Comparison of ENCODE assay signal across 16 cellular contexts in genomic region chr10:83984256-83984640, GRCh38.
DNase-seq lines count a peak whose midpoint lies in the region; ATAC-seq, FAIRE-seq and TF ChIP-seq lines count a peak whose summit lies in the region.
"Had no signal": no experiment of that assay in that cellular context is flagged by ENCODE, and none has a peak within 500 bp of the region (broad histone marks: within the 10 kb centered on the region; RNA-seq: fewer than 3 reads in every experiment).

No MANE protein-coding gene starts in this region.

- H3K4me3 ChIP-seq in breast epithelium (no peak overlapping the region), K562 (no peak overlapping the region)
- H3K4me3 ChIP-seq: BLaER1 treated with 17β-estradiol and CSF1 and Interleukin-3, amounts not matched to agents 10 nM and 100 nM; GM23248; HAP-1 had no signal

- H3K9me1 ChIP-seq in K562 (ENCODE audit: control insufficient read depth, insufficient read depth, low read length) = no peaks in the 10 kb centered on the region

- POLR2A ChIA-PET in MCF 10A (lab: Yijun Ruan, JAX) (interaction anchor here (1.2 kb wide), 1 partner anchor 9 kb away, joined by 4 read pairs; no protein-coding TSS in a partner anchor), K562 (lab: Yijun Ruan, JAX) (no interaction called here)

- H3K27me3 ChIP-seq in breast epithelium = no peaks in the 10 kb centered on the region
- no peaks in the 10 kb centered on the region for H3K27me3 ChIP-seq in K562 (ENCODE audit: control insufficient read depth in 2 of 2, insufficient read depth in 2 of 2, low read length in 2 of 2)
- H3K27me3 ChIP-seq: BLaER1 treated with 17β-estradiol and CSF1 and Interleukin-3, amounts not matched to agents 10 nM and 100 nM had no signal

- H3K9me3 ChIP-seq in breast epithelium = no peaks in the 10 kb centered on the region
- H3K9me3 ChIP-seq in K562 (replicated peaks; ENCODE audit: control insufficient read depth, insufficient read depth, low read depth, low read length) = no peaks in the 10 kb centered on the region
- H3K9me3 ChIP-seq: BLaER1 treated with 17β-estradiol and CSF1 and Interleukin-3, amounts not matched to agents 10 nM and 100 nM; HAP-1 had no signal

- H3K27ac Mint-ChIP-seq in MCF 10A (ENCODE audit: low read depth, unreplicated experiment) (peak overlapping the region; percentile 81), nephron progenitor cell (peak overlapping the region; percentile 97)

- FAIRE-seq in K562 (lab: Jason Lieb, UNC) = no peak

- H3K79me2 ChIP-seq in K562 (ENCODE audit: control insufficient read depth, insufficient read depth, low read length) = no peaks in the 10 kb centered on the region

- H3K9me3 Mint-ChIP-seq in MCF 10A (ENCODE audit: unreplicated experiment) = peaks cover 2% of the 10 kb centered on the region
- H3K9me3 Mint-ChIP-seq in nephron progenitor cell = no peaks in the 10 kb centered on the region

- BruUV-seq in MCF 10A (replicated peaks; lab: Mats Ljungman, UMichigan) (no TSS peak), K562 (replicated peaks; lab: Mats Ljungman, UMichigan) (no TSS peak)

- no peak overlapping the region for H3K4me2 ChIP-seq in K562 (ENCODE audit: insufficient read depth, low read length)
- H3K4me2 ChIP-seq: BLaER1 treated with 17β-estradiol and CSF1 and Interleukin-3, amounts not matched to agents 10 nM and 100 nM; KMS-11 had no signal

- DNase-seq in MCF 10A (ENCODE audit: unreplicated experiment) (no peak), breast epithelium (ENCODE audit: low spot score in 2 of 2) (no peak), K562 (ENCODE audit: extremely low read depth in 1 of 4, low spot score in 3 of 4) (no peak), nephron progenitor cell (no peak)
- DNase-seq: 8988T; ACHN; CD4-positive, CD25-positive, alpha-beta regulatory T cell; GF-D8; GM23248 had no signal

- H3K4me1 ChIP-seq in breast epithelium (no peaks in the 10 kb centered on the region), K562 (replicated peaks in 1 of 2; ENCODE audit: control insufficient read depth in 2 of 2, insufficient read depth in 2 of 2, low read length in 2 of 2) (peaks cover 0 to 18% of the 10 kb centered on the region in 2 experiments; a peak in 4 of 5 replicates)

- no peak for TF ChIP-seq EP300 in K562 (IDR thresholded peaks at IDR 0.05; ENCODE audit: low read length)

- ATAC-seq in K562 = no peak
- no peak for ATAC-seq in HG03097 (IDR thresholded peaks at IDR 0.05; ENCODE audit: low FRiP score, unreplicated experiment)
- no peak for ATAC-seq in GM18909 (IDR thresholded peaks at IDR 0.05; ENCODE audit: poor library complexity, unreplicated experiment)
- ATAC-seq in HG02763 (IDR thresholded peaks at IDR 0.05; ENCODE audit: unreplicated experiment) = no peak

- intact Hi-C loops in MCF 10A (cut with micrococcal nuclease) (no loop called here), breast epithelium (cut with DNase I; ENCODE audit: low total_unique reads) (no loop called here), K562 (cut with micrococcal nuclease) (no loop called here)

- in situ Hi-C loops in K562 (cut with MboI) = no loop called here

- H3K36me3 Mint-ChIP-seq in MCF 10A (ENCODE audit: insufficient read depth, unreplicated experiment) (no peaks in the 10 kb centered on the region), nephron progenitor cell (ENCODE audit: low read depth) (no peaks in the 10 kb centered on the region)
- H3K36me3 Mint-ChIP-seq: CD4-positive, CD25-positive, alpha-beta regulatory T cell; IgD-negative memory B cell had no signal

- TF ChIP-seq CTCF in MCF 10A (IDR thresholded peaks at IDR 0.05; ENCODE audit: unreplicated experiment) (no peak), breast epithelium (IDR thresholded peaks at IDR 0.05) (no peak), K562 (IDR thresholded peaks at IDR 0.05 in 2 of 3, conservative IDR thresholded peaks at IDR 0.05 in 1 of 3; ENCODE audit: insufficient read depth in 2 of 3, low read depth in 1 of 3, low read length in 3 of 3) (no peak), nephron progenitor cell (IDR thresholded peaks at IDR 0.05) (no peak)

- no peak overlapping the region for H3K27ac ChIP-seq in breast epithelium
- H3K27ac ChIP-seq in K562 (ENCODE audit: extremely low read depth, low read depth, low read length) = peak overlapping the region; percentile 20; the same call in 1 of the 3 replicates
- H3K27ac ChIP-seq: BLaER1 treated with 17β-estradiol and CSF1 and Interleukin-3, amounts not matched to agents 10 nM and 100 nM; GM23248; KMS-11 had no signal

- H3K4me1 Mint-ChIP-seq in MCF 10A (ENCODE audit: insufficient read depth, unreplicated experiment) = peaks cover 17% of the 10 kb centered on the region
- peaks cover 46% of the 10 kb centered on the region for H3K4me1 Mint-ChIP-seq in nephron progenitor cell
- H3K4me1 Mint-ChIP-seq: CD4-positive, CD25-positive, alpha-beta regulatory T cell; IgD-negative memory B cell had no signal

- H3K9ac ChIP-seq in K562 (ENCODE audit: insufficient read depth in 1 of 2, low read depth in 2 of 2, low read length in 2 of 2) = no peak overlapping the region
- H3K9ac ChIP-seq: BLaER1 treated with 17β-estradiol and CSF1 and Interleukin-3, amounts not matched to agents 10 nM and 100 nM; GM23248; KMS-11 had no signal

- no peak for TF ChIP-seq RAD21 in K562 (CRISPR knock-in tag; conservative IDR thresholded peaks at IDR 0.05 in 1 of 2, IDR thresholded peaks at IDR 0.05 in 1 of 2)

- H3K36me3 ChIP-seq in breast epithelium = no peaks in the 10 kb centered on the region
- no peaks in the 10 kb centered on the region for H3K36me3 ChIP-seq in K562 (ENCODE audit: control insufficient read depth, insufficient read depth, low read length)
- H3K36me3 ChIP-seq: BLaER1 treated with 17β-estradiol and CSF1 and Interleukin-3, amounts not matched to agents 10 nM and 100 nM; HAP-1 had no signal

- peak overlapping the region; percentile 52 for H2AFZ ChIP-seq in K562 (ENCODE audit: low read depth, low read length)
- H2AFZ ChIP-seq: GM23248 had no signal

- no peaks in the 10 kb centered on the region for H3K27me3 Mint-ChIP-seq in MCF 10A (ENCODE audit: insufficient read depth, unreplicated experiment)
- peaks cover 11% of the 10 kb centered on the region for H3K27me3 Mint-ChIP-seq in nephron progenitor cell (ENCODE audit: low read depth, poor library complexity)

- TF ChIP-seq POLR2A in breast epithelium (IDR thresholded peaks at IDR 0.05) (no peak), K562 (conservative IDR thresholded peaks at IDR 0.05) (no peak)

- CTCF ChIA-PET in MCF 10A (lab: Yijun Ruan, JAX) (interaction anchor here (0.8 kb wide), 1 partner anchor 9 kb away, joined by 3 read pairs; no protein-coding TSS in a partner anchor), K562 (lab: Yijun Ruan, JAX; ENCODE audit: low intra/inter-chr PET ratio) (no interaction called here)

- H4K20me1 ChIP-seq in K562 (replicated peaks; ENCODE audit: control insufficient read depth, insufficient read depth, low read length) = no peaks in the 10 kb centered on the region
- H4K20me1 ChIP-seq: BLaER1 treated with 17β-estradiol and CSF1 and Interleukin-3, amounts not matched to agents 10 nM and 100 nM had no signal

- H3K4me3 Mint-ChIP-seq in MCF 10A (ENCODE audit: unreplicated experiment) = no peak overlapping the region
- no peak overlapping the region for H3K4me3 Mint-ChIP-seq in nephron progenitor cell
- H3K4me3 Mint-ChIP-seq: CD4-positive, CD25-positive, alpha-beta regulatory T cell; IgD-negative memory B cell had no signal

TF ChIP-seq in K562, 482 proteins besides CTCF, POLR2A, EP300 and RAD21:
- TF ChIP-seq ZNF175 (CRISPR knock-in tag; IDR thresholded peaks at IDR 0.05; ENCODE audit: low read depth) = peak; percentile 55; the same call in 1 of the 2 replicates
- TF ChIP-seq ZNF436 (CRISPR knock-in tag; IDR thresholded peaks at IDR 0.05) = no peak
- TF ChIP-seq ZNF589 (CRISPR knock-in tag; IDR thresholded peaks at IDR 0.05; ENCODE audit: low read depth) = 0 out of 2 replicates have a peak, but pooled peaks have one; percentile 25
- no peak for TF ChIP-seq SIN3B (IDR thresholded peaks at IDR 0.05; ENCODE audit: low read depth)
- TF ChIP-seq PRMT5 (CRISPR knock-in tag; IDR thresholded peaks at IDR 0.05) = no peak
- no peak for TF ChIP-seq HNRNPH1 (optimal IDR thresholded peaks at IDR 0.05; ENCODE audit: low read depth, low read length)
- no peak for TF ChIP-seq PRPF4 (IDR thresholded peaks at IDR 0.05; ENCODE audit: insufficient read depth, low read depth, low read length, poor library complexity, severe bottlenecking)
- no peak for TF ChIP-seq ZNF277 (CRISPR knock-in tag; IDR thresholded peaks at IDR 0.05; ENCODE audit: borderline replicate concordance)
- TF ChIP-seq GTF2A2 (tag; IDR thresholded peaks at IDR 0.05) = peak; percentile 59; the same call in 1 of the 2 replicates
- no peak for TF ChIP-seq RBM34 (IDR thresholded peaks at IDR 0.05; ENCODE audit: borderline replicate concordance, insufficient read depth, low read length)
- TF ChIP-seq MCM3 (IDR thresholded peaks at IDR 0.05) = no peak
- TF ChIP-seq KDM2B (CRISPR knock-in tag; IDR thresholded peaks at IDR 0.05) = no peak
- TF ChIP-seq, protein P1, sequence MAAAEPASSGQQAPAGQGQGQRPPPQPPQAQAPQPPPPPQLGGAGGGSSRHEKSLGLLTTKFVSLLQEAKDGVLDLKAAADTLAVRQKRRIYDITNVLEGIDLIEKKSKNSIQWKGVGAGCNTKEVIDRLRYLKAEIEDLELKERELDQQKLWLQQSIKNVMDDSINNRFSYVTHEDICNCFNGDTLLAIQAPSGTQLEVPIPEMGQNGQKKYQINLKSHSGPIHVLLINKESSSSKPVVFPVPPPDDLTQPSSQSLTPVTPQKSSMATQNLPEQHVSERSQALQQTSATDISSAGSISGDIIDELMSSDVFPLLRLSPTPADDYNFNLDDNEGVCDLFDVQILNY (CRISPR knock-in tag; IDR thresholded peaks at IDR 0.05) = no peak
- TF ChIP-seq RBM39 (optimal IDR thresholded peaks at IDR 0.05; ENCODE audit: low read depth, low read length) = no peak
